Comparison of ENCODE assay signal across 18 cellular contexts in the genomic region with DNA sequence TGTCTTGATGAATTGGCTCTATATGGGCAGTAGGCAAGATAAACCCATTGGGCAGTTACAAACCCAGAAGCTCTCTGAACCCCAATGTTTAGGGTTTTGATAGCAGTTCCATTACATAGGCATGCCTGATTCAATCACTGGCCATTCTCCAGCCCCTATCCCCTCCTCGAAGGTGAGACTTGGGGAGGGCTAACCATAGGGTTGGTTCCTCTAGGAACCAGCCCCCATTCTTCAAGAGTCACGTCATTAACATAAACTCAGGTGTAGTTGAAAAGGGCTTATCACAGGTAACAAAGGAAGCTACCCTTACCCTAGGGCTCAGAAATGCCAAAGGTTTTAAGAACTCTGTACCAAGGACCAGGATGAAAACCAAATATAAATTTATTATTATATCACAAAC.
A peak's percentile ranks its signal among the peaks of the same experiment; 100 is the strongest.
DNase-seq lines count a peak whose midpoint lies in the region; ATAC-seq and TF ChIP-seq lines count a peak whose summit lies in the region.
"Had no signal": no experiment of that assay in that cellular context is flagged by ENCODE, and none has a peak within 500 bp of the region (broad histone marks: within the 10 kb centered on the region; RNA-seq: fewer than 3 reads in every experiment).

No MANE protein-coding gene starts in this region.

- no peak overlapping the region for H3K4ac ChIP-seq in mesendoderm (ENCODE audit: low read depth, low read length)

- H3K27ac ChIP-seq in HUES6 (ENCODE audit: low read depth, low read length) (peak overlapping the region; percentile 81), endodermal cell (ENCODE audit: low read depth, low read length) (no peak overlapping the region), mesendoderm (ENCODE audit: low read depth, low read length) (peak overlapping the region; percentile 26)
- H3K27ac ChIP-seq: 22Rv1, A549, BLaER1 had no signal

- no peak for TF ChIP-seq CTCF in endodermal cell (conservative IDR thresholded peaks at IDR 0.05)

- H3K9ac ChIP-seq in HUES6 (ENCODE audit: low read length) (no peak overlapping the region), endodermal cell (ENCODE audit: extremely low read depth, low read length, poor library complexity, severe bottlenecking) (no peak overlapping the region), mesendoderm (ENCODE audit: low read length) (no peak overlapping the region)
- H3K9ac ChIP-seq: BLaER1 had no signal

- peaks cover 9% of the 10 kb centered on the region for H3K36me3 Mint-ChIP-seq in endodermal cell (ENCODE audit: low read depth)
- H3K36me3 Mint-ChIP-seq: CD14-positive monocyte; CD4-positive, alpha-beta memory T cell had no signal

- H2BK120ac ChIP-seq in mesendoderm (ENCODE audit: low read depth, low read length), result no peak overlapping the region

- H3K4me1 Mint-ChIP-seq in endodermal cell, result peaks cover 27% of the 10 kb centered on the region
- H3K4me1 Mint-ChIP-seq: CD4-positive, alpha-beta memory T cell had no signal

- H3K4me2 ChIP-seq in mesendoderm (ENCODE audit: low read length), result no peak overlapping the region
- H3K4me2 ChIP-seq: A549, BLaER1 had no signal

- H3K79me2 ChIP-seq in mesendoderm (ENCODE audit: control insufficient read depth, insufficient read depth, low read length), result no peaks in the 10 kb centered on the region

- peak overlapping the region; percentile 26 for H3K18ac ChIP-seq in mesendoderm (ENCODE audit: low read length)

- H4K5ac ChIP-seq in mesendoderm (ENCODE audit: low read length), result no peak overlapping the region

- H3K27me3 Mint-ChIP-seq in endodermal cell (ENCODE audit: insufficient read depth), result no peaks in the 10 kb centered on the region

- H3K36me3 ChIP-seq in HUES6 (ENCODE audit: control insufficient read depth, insufficient read depth, low read length), result no peaks in the 10 kb centered on the region
- H3K36me3 ChIP-seq in endodermal cell (ENCODE audit: control insufficient read depth, insufficient read depth, low read length), result no peaks in the 10 kb centered on the region
- no peaks in the 10 kb centered on the region for H3K36me3 ChIP-seq in mesendoderm (ENCODE audit: control insufficient read depth, insufficient read depth, low read length)
- H3K36me3 ChIP-seq: BLaER1, HAP-1 had no signal

- H3K27me3 ChIP-seq in HUES6 (ENCODE audit: control insufficient read depth, insufficient read depth, low read length) (no peaks in the 10 kb centered on the region), endodermal cell (ENCODE audit: control insufficient read depth, insufficient read depth, low read length, poor library complexity, severe bottlenecking) (no peaks in the 10 kb centered on the region), mesendoderm (ENCODE audit: insufficient read depth, low read length, poor library complexity) (no peaks in the 10 kb centered on the region)
- H3K27me3 ChIP-seq: BLaER1 had no signal

- no peak overlapping the region for H3K56ac ChIP-seq in mesendoderm (ENCODE audit: low read length)

- no peak overlapping the region for H2BK5ac ChIP-seq in mesendoderm (ENCODE audit: low read length)

- H3K27ac Mint-ChIP-seq in endodermal cell, result no peak overlapping the region
- H3K27ac Mint-ChIP-seq: CD14-positive monocyte; CD4-positive, alpha-beta memory T cell had no signal

- no peak overlapping the region for H2BK15ac ChIP-seq in mesendoderm (replicated peaks; ENCODE audit: low read depth)

- WGBS in endodermal cell (ENCODE audit: insufficient coverage in 1 of 2, insufficient read length in 1 of 2), 2 experiments, result 72% methylated on average over 2 of the region's 2 CpGs; no CpG with 5 or more reads in 1 of the 2 experiments
- no CpG with 5 or more reads among the region's 2 CpGs for WGBS in mesendoderm (ENCODE audit: extremely low coverage, insufficient coverage, low lambda C conversion rate)

- H3K23ac ChIP-seq in mesendoderm (ENCODE audit: low read length), result no peak overlapping the region

- no peaks in the 10 kb centered on the region for H3K79me1 ChIP-seq in mesendoderm (ENCODE audit: low read length)

- H3K4me1 ChIP-seq in HUES6 (ENCODE audit: control insufficient read depth, insufficient read depth, low read length) (peaks cover 68% of the 10 kb centered on the region), endodermal cell (ENCODE audit: control insufficient read depth, insufficient read depth, low read length) (no peaks in the 10 kb centered on the region), mesendoderm (ENCODE audit: control insufficient read depth, low read depth, low read length) (peaks cover 13% of the 10 kb centered on the region)
- H3K4me1 ChIP-seq: BLaER1 had no signal

- no peak for ATAC-seq in GM21367 (IDR thresholded peaks at IDR 0.05; ENCODE audit: unreplicated experiment)
- ATAC-seq: A549, K562 had no signal

- no peaks in the 10 kb centered on the region; the same call in 1 of the 2 replicates for H3K9me3 ChIP-seq in HUES6 (ENCODE audit: control insufficient read depth, insufficient read depth, low read depth, low read length)
- peaks cover 9% of the 10 kb centered on the region for H3K9me3 ChIP-seq in endodermal cell (ENCODE audit: control insufficient read depth, low read length)
- H3K9me3 ChIP-seq: A549, HAP-1 had no signal

- no peak overlapping the region for H2AK5ac ChIP-seq in mesendoderm (ENCODE audit: low read length)

- DNase-seq in ELF-1 (ENCODE audit: low read depth, low spot score) (peak; percentile 40), endodermal cell (peak; percentile 54), mesendoderm (peak; percentile 49), NCI-H1694 (lab: John Stamatoyannopoulos, UW) (no peak), DMS79 treated with DMSO at 0.1 percent for 48 hours (lab: John Stamatoyannopoulos, UW) (no peak)
- DNase-seq: CD4-positive, alpha-beta memory T cell; DMS153; DMS79; GOT3; IMR-90 had no signal

- peaks cover 15% of the 10 kb centered on the region for H3K9me3 Mint-ChIP-seq in endodermal cell

- H3K4me3 Mint-ChIP-seq in endodermal cell, result no peak overlapping the region
- H3K4me3 Mint-ChIP-seq: CD14-positive monocyte; CD4-positive, alpha-beta memory T cell had no signal

- H4K8ac ChIP-seq in mesendoderm (ENCODE audit: low read depth, low read length), result no peak overlapping the region

- H3K4me3 ChIP-seq in HUES6 (ENCODE audit: low read depth, low read length) (peak overlapping the region; percentile 4; the same call in 1 of the 2 replicates), endodermal cell (ENCODE audit: low read length) (no peak overlapping the region), mesendoderm (ENCODE audit: low read length) (no peak overlapping the region)
- H3K4me3 ChIP-seq: A549, BLaER1, HAP-1, K562 had no signal

Comparison
In these comparisons a context has a peak if more than half of its experiments do, and no peak if none do; other contexts are left out.
1. DNase-seq: peak in ELF-1 (single experiment), endodermal cell (single experiment) and mesendoderm (single experiment); none in NCI-H1694 (single experiment) and DMS79 treated with DMSO at 0.1 percent for 48 hours (single experiment).